In genomic region chr16:30416624-30417298, GRCh38 we compare ENCODE assay signal across 8 cellular contexts. TPM values are rescaled to one million over a fixed set of nuclear protein-coding genes. Genes with fewer than 3 reads are reported as not detected.
DNase-seq lines count a peak whose midpoint lies in the region; ATAC-seq and TF ChIP-seq lines count a peak whose summit lies in the region.

No MANE protein-coding gene starts in this region.

- POLR2A ChIA-PET in activated CD4-positive, alpha-beta T cell treated with anti-CD3 and anti-CD28 coated beads for 36 hours (lab: Charles Lee), result no interaction called here
- POLR2A ChIA-PET in activated CD8-positive, alpha-beta T cell treated with anti-CD3 and anti-CD28 coated beads for 36 hours (lab: Charles Lee), result interaction anchor here (1.1 to 4.2 kb wide), 9 partner anchors 9 to 395 kb away, joined by 3 to 38 read pairs (median 5); partner anchors contain the start of genes DCTPP1 and ZNF771

- TF ChIP-seq CTCF in activated CD8-positive, alpha-beta T cell treated with anti-CD3 and anti-CD28 coated beads for 36 hours (IDR thresholded peaks at IDR 0.05), result no peak

- H3K27ac Mint-ChIP-seq in activated CD4-positive, alpha-beta T cell treated with anti-CD3 and anti-CD28 coated beads for 36 hours, result no peak overlapping the region
- H3K27ac Mint-ChIP-seq in activated CD8-positive, alpha-beta T cell treated with anti-CD3 and anti-CD28 coated beads for 36 hours, result peak overlapping the region; percentile 12
- H3K27ac Mint-ChIP-seq in immature natural killer cell, result peak overlapping the region; percentile 34 to 87 (median 68)

- no peak overlapping the region for H3K27ac ChIP-seq in subcutaneous abdominal adipose tissue (ENCODE audit: low read depth, low read length)

- peak overlapping the region; percentile 58 to 85 (median 74) for H3K4me3 ChIP-seq in subcutaneous abdominal adipose tissue (ENCODE audit: low read depth in 1 of 5, low read length in 5 of 5)

- H3K9me3 Mint-ChIP-seq in activated CD4-positive, alpha-beta T cell treated with anti-CD3 and anti-CD28 coated beads for 36 hours (ENCODE audit: low read depth), result no peaks in the 10 kb centered on the region
- H3K9me3 Mint-ChIP-seq in activated CD8-positive, alpha-beta T cell treated with anti-CD3 and anti-CD28 coated beads for 36 hours, result no peaks in the 10 kb centered on the region
- H3K9me3 Mint-ChIP-seq in immature natural killer cell, result no peaks in the 10 kb centered on the region

- no peak for ATAC-seq in activated CD4-positive, alpha-beta T cell treated with anti-CD3 and anti-CD28 coated beads for 36 hours
- no peak for ATAC-seq in activated CD8-positive, alpha-beta T cell treated with anti-CD3 and anti-CD28 coated beads for 36 hours
- ATAC-seq in GM18511 (IDR thresholded peaks at IDR 0.05; ENCODE audit: unreplicated experiment), result no peak

- H3K27me3 Mint-ChIP-seq in activated CD4-positive, alpha-beta T cell treated with anti-CD3 and anti-CD28 coated beads for 36 hours, result no peaks in the 10 kb centered on the region
- H3K27me3 Mint-ChIP-seq in activated CD8-positive, alpha-beta T cell treated with anti-CD3 and anti-CD28 coated beads for 36 hours, result no peaks in the 10 kb centered on the region
- peaks cover 0 to 4% (median 3%) of the 10 kb centered on the region in 3 donors for H3K27me3 Mint-ChIP-seq in immature natural killer cell (ENCODE audit: low read depth in 3 of 3)

- H3K36me3 Mint-ChIP-seq in activated CD4-positive, alpha-beta T cell treated with anti-CD3 and anti-CD28 coated beads for 36 hours (ENCODE audit: low read depth), result peaks cover 41% of the 10 kb centered on the region
- peaks cover 44% of the 10 kb centered on the region for H3K36me3 Mint-ChIP-seq in activated CD8-positive, alpha-beta T cell treated with anti-CD3 and anti-CD28 coated beads for 36 hours (ENCODE audit: low read depth)
- peaks cover 0 to 13% (median 11%) of the 10 kb centered on the region in 3 donors for H3K36me3 Mint-ChIP-seq in immature natural killer cell

- peaks cover 0 to 19% (median 7%) of the 10 kb centered on the region in 5 donors for H3K36me3 ChIP-seq in subcutaneous abdominal adipose tissue (ENCODE audit: control insufficient read depth in 5 of 5, insufficient read depth in 5 of 5, low read length in 5 of 5)

- peaks cover 35% of the 10 kb centered on the region for H3K4me1 Mint-ChIP-seq in activated CD4-positive, alpha-beta T cell treated with anti-CD3 and anti-CD28 coated beads for 36 hours
- H3K4me1 Mint-ChIP-seq in activated CD8-positive, alpha-beta T cell treated with anti-CD3 and anti-CD28 coated beads for 36 hours (ENCODE audit: low read depth), result peaks cover 34% of the 10 kb centered on the region
- peaks cover 12 to 13% of the 10 kb centered on the region in 2 donors for H3K4me1 Mint-ChIP-seq in immature natural killer cell

- peaks cover 0 to 18% (median 11%) of the 10 kb centered on the region in 5 donors for H3K4me1 ChIP-seq in subcutaneous abdominal adipose tissue (ENCODE audit: control insufficient read depth in 5 of 5, insufficient read depth in 5 of 5, low read length in 5 of 5)

- peak overlapping the region in 1 of 5 donors; percentile 51 for H3K9ac ChIP-seq in subcutaneous abdominal adipose tissue (ENCODE audit: low read length in 5 of 5)

- peak overlapping the region; percentile 34 for H3K4me3 Mint-ChIP-seq in activated CD4-positive, alpha-beta T cell treated with anti-CD3 and anti-CD28 coated beads for 36 hours
- peak overlapping the region; percentile 36 for H3K4me3 Mint-ChIP-seq in activated CD8-positive, alpha-beta T cell treated with anti-CD3 and anti-CD28 coated beads for 36 hours
- H3K4me3 Mint-ChIP-seq in immature natural killer cell, result peak overlapping the region; percentile 59 to 71 (median 68)

- H3K9me3 ChIP-seq in subcutaneous abdominal adipose tissue (ENCODE audit: control insufficient read depth in 5 of 5, low read length in 5 of 5), result no peaks in the 10 kb centered on the region

- DNase-seq in activated CD4-positive, alpha-beta T cell treated with anti-CD3 and anti-CD28 coated beads for 36 hours, result no peak
- DNase-seq in activated CD4-positive, alpha-beta T cell treated with anti-CD3 and anti-CD28 coated beads, Interleukin-2, amount 50 U/mL, for 4 hours, result no peak
- DNase-seq in activated CD8-positive, alpha-beta T cell treated with anti-CD3 and anti-CD28 coated beads for 36 hours, result no peak
- no peak for DNase-seq in immature natural killer cell
- no peak for DNase-seq in NCI-H748 (lab: John Stamatoyannopoulos, UW; ENCODE audit: unreplicated experiment)
- no peak for DNase-seq in SKM-1 treated with dmso at 0.1 percent for 144 hours (lab: John Stamatoyannopoulos, UW; ENCODE audit: unreplicated experiment)

- intact Hi-C loops in activated CD4-positive, alpha-beta T cell treated with anti-CD3 and anti-CD28 coated beads for 36 hours (cut with DNase I, micrococcal nuclease), result loop anchor here (1.0 to 2.0 kb wide), 2 partner anchors 21 to 282 kb away; partner anchors contain the start of genes ZNF48 (in 2 of the 2) and SRCAP (in 1 of the 2)
- intact Hi-C loops in activated CD8-positive, alpha-beta T cell treated with anti-CD3 and anti-CD28 coated beads for 36 hours (cut with micrococcal nuclease), result no loop called here

- no peaks in the 10 kb centered on the region for H3K27me3 ChIP-seq in subcutaneous abdominal adipose tissue (ENCODE audit: control insufficient read depth in 5 of 5, insufficient read depth in 4 of 5, low read length in 5 of 5)

- CTCF ChIA-PET in activated CD4-positive, alpha-beta T cell treated with anti-CD3 and anti-CD28 coated beads for 36 hours (lab: Charles Lee), result interaction anchor here (0.7 to 0.8 kb wide), 2 partner anchors 10 to 34 kb away, joined by 3 read pairs; partner anchors contain the start of gene SEPTIN1
- CTCF ChIA-PET in activated CD8-positive, alpha-beta T cell treated with anti-CD3 and anti-CD28 coated beads for 36 hours (lab: Charles Lee), result interaction anchor here (1.1 to 3.6 kb wide), 6 partner anchors 9 to 198 kb away, joined by 3 to 36 read pairs (median 6); partner anchors contain the start of genes DCTPP1 and ZNF771

RNA-seq across cellular contexts. Expression of gene ZNF771, which starts 9.4 kb away (rescaled TPM):
- total RNA-seq in activated CD4-positive, alpha-beta T cell treated with anti-CD3 and anti-CD28 coated beads for 36 hours, result 1 to 10 TPM; 3.8 to 4.0 TPM
- 1 to 10 TPM; 5.4 to 6.6 TPM for total RNA-seq in activated CD8-positive, alpha-beta T cell treated with anti-CD3 and anti-CD28 coated beads for 36 hours
- polyA plus RNA-seq in immature natural killer cell, result 1 to 10 TPM in 2 of 3 donors, not detected in 1; 2.8 to 3.2 TPM

RNA-seq across cellular contexts. Expression of gene DCTPP1, which starts 13.1 kb away (rescaled TPM):
- 100 to 1,000 TPM in 1 of 2 experiments, 10 to 100 TPM in 1; 89.3 to 102 TPM for total RNA-seq in activated CD4-positive, alpha-beta T cell treated with anti-CD3 and anti-CD28 coated beads for 36 hours
- 100 to 1,000 TPM in 1 of 2 experiments, 10 to 100 TPM in 1; 98.4 to 105 TPM for total RNA-seq in activated CD8-positive, alpha-beta T cell treated with anti-CD3 and anti-CD28 coated beads for 36 hours
- polyA plus RNA-seq in immature natural killer cell, result 100 to 1,000 TPM in 1 of 3 donors, 10 to 100 TPM in 2; 64.5 to 101 (median 73.3) TPM

RNA-seq across cellular contexts. Expression of gene ZNF48, which starts 21.5 kb away (rescaled TPM):
- 10 to 100 TPM; 10.6 to 11.0 TPM for total RNA-seq in activated CD4-positive, alpha-beta T cell treated with anti-CD3 and anti-CD28 coated beads for 36 hours
- 10 to 100 TPM; 10.4 to 10.9 TPM for total RNA-seq in activated CD8-positive, alpha-beta T cell treated with anti-CD3 and anti-CD28 coated beads for 36 hours
- polyA plus RNA-seq in immature natural killer cell, result 1 to 10 TPM; 4.2 to 9.3 (median 5.7) TPM

RNA-seq across cellular contexts. Expression of gene SEPHS2, which starts 28.9 kb away (rescaled TPM):
- total RNA-seq in activated CD4-positive, alpha-beta T cell treated with anti-CD3 and anti-CD28 coated beads for 36 hours, result 10 to 100 TPM; 37.8 to 56.0 TPM
- 10 to 100 TPM; 51.8 to 54.0 TPM for total RNA-seq in activated CD8-positive, alpha-beta T cell treated with anti-CD3 and anti-CD28 coated beads for 36 hours
- 10 to 100 TPM; 63.6 to 92.2 (median 80.3) TPM for polyA plus RNA-seq in immature natural killer cell

RNA-seq across cellular contexts. Expression of gene SEPTIN1, which starts 34.4 kb away (rescaled TPM):
- 100 to 1,000 TPM; 155 to 159 TPM for total RNA-seq in activated CD4-positive, alpha-beta T cell treated with anti-CD3 and anti-CD28 coated beads for 36 hours
- total RNA-seq in activated CD8-positive, alpha-beta T cell treated with anti-CD3 and anti-CD28 coated beads for 36 hours, result 100 to 1,000 TPM; 163 to 169 TPM
- 100 to 1,000 TPM; 155 to 213 (median 161) TPM for polyA plus RNA-seq in immature natural killer cell
